20 cellular contexts compared by ENCODE assay signal in the genomic region with DNA sequence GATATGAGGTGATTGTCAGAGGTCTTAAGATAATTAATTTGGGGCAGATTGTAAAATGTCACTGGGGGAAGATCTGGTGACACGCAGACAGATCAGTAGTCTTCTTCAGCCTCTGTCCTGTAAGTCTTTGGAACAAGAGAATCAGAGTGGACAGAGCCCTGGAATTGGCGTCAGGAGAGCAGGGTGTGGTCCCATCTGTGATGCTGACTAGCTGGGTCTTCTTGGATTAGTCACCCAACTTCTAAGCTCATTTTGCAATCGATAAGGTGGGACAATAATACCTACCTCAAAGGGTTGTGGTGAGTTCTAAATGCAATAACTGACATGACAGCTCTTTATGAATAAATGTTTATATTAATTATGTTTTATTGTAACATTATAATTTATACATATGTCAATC. TPM values are rescaled to one million over a fixed set of nuclear protein-coding genes. Genes with fewer than 3 reads are reported as not detected.
DNase-seq lines count a peak whose midpoint lies in the region; ATAC-seq and TF ChIP-seq lines count a peak whose summit lies in the region.
"Had no signal": no experiment of that assay in that cellular context is flagged by ENCODE, and none has a peak within 500 bp of the region (broad histone marks: within the 10 kb centered on the region; RNA-seq: fewer than 3 reads in every experiment).

No MANE protein-coding gene starts in this region.

- H3K4me1 Mint-ChIP-seq in CD4-positive, alpha-beta memory T cell: peaks cover 55 to 80% (median 66%) of the 10 kb centered on the region in 4 donors
- peaks cover 49% of the 10 kb centered on the region for H3K4me1 Mint-ChIP-seq in activated CD4-positive, alpha-beta memory T cell treated with anti-CD3 and anti-CD28 coated beads, Interleukin-2, amount 10 ng/mL, durations not matched to agents 7 days and 5 days
- peaks cover 6% of the 10 kb centered on the region for H3K4me1 Mint-ChIP-seq in chondrocyte (ENCODE audit: low read depth)

- peaks cover 30 to 44% of the 10 kb centered on the region in 2 donors for H3K36me3 Mint-ChIP-seq in CD4-positive, alpha-beta memory T cell
- H3K36me3 Mint-ChIP-seq in activated CD4-positive, alpha-beta memory T cell treated with anti-CD3 and anti-CD28 coated beads, Interleukin-2, amount 10 ng/mL, durations not matched to agents 7 days and 5 days (ENCODE audit: low read depth): peaks cover 40% of the 10 kb centered on the region
- H3K36me3 Mint-ChIP-seq in chondrocyte (ENCODE audit: low read depth): no peaks in the 10 kb centered on the region

- no peak for ATAC-seq in GM18519 (IDR thresholded peaks at IDR 0.05; ENCODE audit: low FRiP score, unreplicated experiment)
- ATAC-seq: foreskin keratinocyte, right lobe of liver had no signal

- peak overlapping the region; percentile 51 for H3K4me2 ChIP-seq in BLaER1

- H3K27ac ChIP-seq in BLaER1: no peak overlapping the region
- H3K27ac ChIP-seq in CD4-positive, alpha-beta memory T cell (ENCODE audit: low read depth, low read length): no peak overlapping the region
- H3K27ac ChIP-seq: adrenal gland, foreskin keratinocyte, right lobe of liver, thoracic aorta had no signal

- TF ChIP-seq CTCF in fibroblast of the aortic adventitia (IDR thresholded peaks at IDR 0.05; ENCODE audit: insufficient read depth, low read length): no peak
- TF ChIP-seq CTCF in chondrocyte (IDR thresholded peaks at IDR 0.05): no peak

- peaks cover 19% of the 10 kb centered on the region for H3K4me1 ChIP-seq in BLaER1
- H3K4me1 ChIP-seq in CD4-positive, alpha-beta memory T cell (ENCODE audit: insufficient read depth, low read length): peaks cover 50% of the 10 kb centered on the region
- H3K4me1 ChIP-seq: adrenal gland, foreskin keratinocyte, right lobe of liver had no signal

- no peaks in the 10 kb centered on the region for H3K36me3 ChIP-seq in BLaER1
- H3K36me3 ChIP-seq in CD4-positive, alpha-beta memory T cell (ENCODE audit: insufficient read depth, low read length): peaks cover 4% of the 10 kb centered on the region
- H3K36me3 ChIP-seq: adrenal gland, right lobe of liver, thoracic aorta had no signal

- H3K27ac Mint-ChIP-seq in CD4-positive, alpha-beta memory T cell: peak overlapping the region; percentile 13 to 83 (median 71)
- peak overlapping the region; percentile 72 for H3K27ac Mint-ChIP-seq in activated CD4-positive, alpha-beta memory T cell treated with anti-CD3 and anti-CD28 coated beads, Interleukin-2, amount 10 ng/mL, durations not matched to agents 7 days and 5 days
- H3K27ac Mint-ChIP-seq in chondrocyte (ENCODE audit: unreplicated experiment): no peak overlapping the region
- H3K27ac Mint-ChIP-seq: endodermal cell had no signal

- no peaks in the 10 kb centered on the region for H3K9me3 Mint-ChIP-seq in CD4-positive, alpha-beta memory T cell
- no peaks in the 10 kb centered on the region for H3K9me3 Mint-ChIP-seq in activated CD4-positive, alpha-beta memory T cell treated with anti-CD3 and anti-CD28 coated beads, Interleukin-2, amount 10 ng/mL, durations not matched to agents 7 days and 5 days
- no peaks in the 10 kb centered on the region for H3K9me3 Mint-ChIP-seq in chondrocyte (ENCODE audit: low read depth)
- H3K9me3 Mint-ChIP-seq: endodermal cell had no signal

- CTCF ChIA-PET in CD4-positive, alpha-beta memory T cell (lab: Charles Lee; ENCODE audit: partially characterized antibody): interaction anchor here (1.5 kb wide), 1 partner anchor 34 kb away, joined by 3 read pairs; no protein-coding TSS in a partner anchor
- CTCF ChIA-PET in activated CD4-positive, alpha-beta memory T cell treated with anti-CD3 and anti-CD28 coated beads, Interleukin-2, amount 10 ng/mL, durations not matched to agents 7 days and 5 days (lab: Charles Lee): no interaction called here

- H4K20me1 ChIP-seq in BLaER1: no peaks in the 10 kb centered on the region

- intact Hi-C loops in CD4-positive, alpha-beta memory T cell (cut with micrococcal nuclease): loop anchor here (2.0 to 5.0 kb wide), 2 partner anchors 15 to 36 kb away; no protein-coding TSS in a partner anchor

- H3K4me3 Mint-ChIP-seq in CD4-positive, alpha-beta memory T cell: peak overlapping the region in 7 of 8 donors; percentile 51 to 95 (median 86)
- H3K4me3 Mint-ChIP-seq in activated CD4-positive, alpha-beta memory T cell treated with anti-CD3 and anti-CD28 coated beads, Interleukin-2, amount 10 ng/mL, durations not matched to agents 7 days and 5 days: no peak overlapping the region
- H3K4me3 Mint-ChIP-seq in chondrocyte (ENCODE audit: unreplicated experiment): no peak overlapping the region
- H3K4me3 Mint-ChIP-seq: endodermal cell had no signal

- no peak overlapping the region for H3K9ac ChIP-seq in BLaER1

- no peaks in the 10 kb centered on the region for H3K27me3 ChIP-seq in BLaER1
- no peaks in the 10 kb centered on the region for H3K27me3 ChIP-seq in CD4-positive, alpha-beta memory T cell (ENCODE audit: insufficient read depth, low read length)
- H3K27me3 ChIP-seq: adrenal gland, foreskin keratinocyte, right lobe of liver had no signal

- H3K27me3 Mint-ChIP-seq in CD4-positive, alpha-beta memory T cell: no peaks in the 10 kb centered on the region
- peaks cover 5% of the 10 kb centered on the region for H3K27me3 Mint-ChIP-seq in activated CD4-positive, alpha-beta memory T cell treated with anti-CD3 and anti-CD28 coated beads, Interleukin-2, amount 10 ng/mL, durations not matched to agents 7 days and 5 days
- H3K27me3 Mint-ChIP-seq in chondrocyte (ENCODE audit: low read depth): no peaks in the 10 kb centered on the region

- H3K4me3 ChIP-seq in BLaER1 (no peak overlapping the region), fibroblast of the aortic adventitia (ENCODE audit: low read depth, low read length) (no peak overlapping the region)
- H3K4me3 ChIP-seq in CD4-positive, alpha-beta memory T cell (ENCODE audit: low read length in 2 of 2): no peak overlapping the region
- H3K4me3 ChIP-seq: adrenal gland, right lobe of liver, thoracic aorta had no signal

- H3K9me3 ChIP-seq in BLaER1: no peaks in the 10 kb centered on the region
- H3K9me3 ChIP-seq in CD4-positive, alpha-beta memory T cell (ENCODE audit: control insufficient read depth in 1 of 2, low read length in 2 of 2): no peaks in the 10 kb centered on the region
- H3K9me3 ChIP-seq: adrenal gland, right lobe of liver, thoracic aorta had no signal

- POLR2A ChIA-PET in CD4-positive, alpha-beta memory T cell (lab: Charles Lee; ENCODE audit: partially characterized antibody): interaction anchor here (1.0 to 5.2 kb wide), 8 partner anchors 10 to 922 kb away, joined by 3 to 25 read pairs (median 6); a partner anchor contains a TSS
- POLR2A ChIA-PET in activated CD4-positive, alpha-beta memory T cell treated with anti-CD3 and anti-CD28 coated beads, Interleukin-2, amount 10 ng/mL, durations not matched to agents 7 days and 5 days (lab: Charles Lee): interaction anchor here (1.1 to 2.2 kb wide), 4 partner anchors 24 to 45 kb away, joined by 3 to 12 read pairs (median 7); no protein-coding TSS in a partner anchor

- no peak for DNase-seq in CD4-positive, alpha-beta memory T cell
- no peak for DNase-seq in activated CD4-positive, alpha-beta memory T cell treated with anti-CD3 and anti-CD28 coated beads, Interleukin-2, amount 10 ng/mL, durations not matched to agents 7 days and 5 days
- DNase-seq in fibroblast of the aortic adventitia (ENCODE audit: low read depth) (peak; percentile 35), chondrocyte (ENCODE audit: low spot score) (no peak)
- no peak for DNase-seq in stimulated activated CD4-positive, alpha-beta T cell treated with anti-CD3 and anti-CD28 coated beads, Interleukin-1b, Interleukin-23, amount 100 ng/mL, for 48 hours
- DNase-seq: adrenal gland; C1 segment of cervical spinal cord; cerebellar nuclear complex; endodermal cell; foreskin keratinocyte; H7; NCI-H1930; NCI-H510A treated with DMSO at 0.1 percent for 48 hours; occipital lobe; right lobe of liver; stimulated activated CD4-positive, alpha-beta T cell treated with anti-CD3 and anti-CD28 coated beads, Interleukin-2, amount 100 ng/mL, for 24 hours had no signal

RNA-seq across cellular contexts. Expression of a gene that starts 4.8 kb away (rescaled TPM):
- 1 to 10 TPM; 4.3 to 4.9 TPM for total RNA-seq in CD4-positive, alpha-beta memory T cell
- 1 to 10 TPM in 1 of 2 donors, under 1 TPM in 1; 0.81 to 2.5 TPM for polyA plus RNA-seq in CD4-positive, alpha-beta memory T cell
- total RNA-seq in activated CD4-positive, alpha-beta memory T cell treated with anti-CD3 and anti-CD28 coated beads, Interleukin-2, amount 10 ng/mL, durations not matched to agents 7 days and 5 days: 1 to 10 TPM; 3.6 to 3.9 TPM
- not detected in 2 replicates for total RNA-seq in fibroblast of the aortic adventitia (ENCODE audit: low replicate concordance)
- not detected in 3 replicates for total RNA-seq in chondrocyte
- total RNA-seq: endodermal cell, foreskin keratinocyte, H7, HT-29, occipital lobe, thoracic aorta had no signal
- polyA plus RNA-seq: foreskin keratinocyte had no signal

Comparison
In these comparisons a context has a peak if more than half of its experiments do, and no peak if none do; other contexts are left out.
1. H3K4me3 Mint-ChIP-seq: peak in CD4-positive, alpha-beta memory T cell (7 of 8); none in activated CD4-positive, alpha-beta memory T cell treated with anti-CD3 and anti-CD28 coated beads, Interleukin-2, amount 10 ng/mL, durations not matched to agents 7 days and 5 days (single experiment) and chondrocyte (single experiment).